18 cellular contexts compared by ENCODE assay signal in the genomic region with DNA sequence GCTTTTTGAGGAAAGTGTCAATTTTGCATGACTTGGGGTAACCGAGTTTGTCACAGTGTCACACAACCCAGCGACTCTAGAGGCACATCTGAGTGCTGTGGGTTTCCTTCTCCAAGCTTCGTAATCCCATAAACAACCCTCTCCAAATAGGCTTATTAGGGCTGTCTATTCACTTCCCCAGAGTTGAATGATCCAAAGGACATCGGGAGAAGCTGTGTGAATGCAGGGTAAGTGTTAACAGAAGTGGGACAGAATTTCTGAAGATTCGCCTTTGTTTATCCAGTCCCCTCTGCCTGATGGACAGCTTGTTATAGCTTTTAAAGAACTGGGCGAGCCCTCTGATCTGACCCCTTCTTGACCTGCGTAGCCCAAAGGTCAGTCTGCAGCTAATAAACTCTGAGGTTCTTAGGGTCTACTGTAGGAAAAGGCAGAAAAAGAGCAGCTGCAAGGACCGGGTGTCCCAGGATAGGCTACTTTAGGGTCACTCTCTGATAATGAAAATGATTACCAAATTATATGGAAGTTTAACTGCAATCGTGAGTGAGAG.
"Had no signal": no experiment of that assay in that cellular context is flagged by ENCODE, and none has a peak within 500 bp of the region (broad histone marks: within the 10 kb centered on the region; RNA-seq: fewer than 3 reads in every experiment).

No MANE protein-coding gene starts in this region.

- H3K36me3 ChIP-seq: adrenal gland, colonic mucosa, thoracic aorta had no signal

- ATAC-seq: activated T-cell treated with anti-CD3 and anti-CD28 coated beads, Interleukin-2, amount 50 U/mL, for 4 hours; left lung; natural killer cell treated with Interleukin-12 subunit alpha and Interleukin-12 subunit beta and Interleukin-15 and Interleukin-18, amount 100 ng/mL, for 72 hours; stimulated activated effector memory CD8-positive, alpha-beta T cell treated with anti-CD3 and anti-CD28 coated beads, Interleukin-12 subunit alpha, Interleukin-12 subunit beta, amount 100 ng/mL, for 72 hours; WTC11 had no signal

- H3K27ac ChIP-seq: adrenal gland, colonic mucosa, esophagus squamous epithelium, left lung, thoracic aorta had no signal

- H3K9me3 ChIP-seq: adrenal gland, colonic mucosa, esophagus squamous epithelium, left lung, thoracic aorta had no signal

- H3K4me1 ChIP-seq: adrenal gland, colonic mucosa, esophagus squamous epithelium, left lung had no signal

- DNase-seq: activated CD4-positive, alpha-beta memory T cell treated with anti-CD3 and anti-CD28 coated beads, Interleukin-2, amount 10 ng/mL, durations not matched to agents 7 days and 5 days; activated CD4-positive, alpha-beta T cell treated with anti-CD3 and anti-CD28 coated beads for 4 hours; activated effector memory CD4-positive, alpha-beta T cell treated with anti-CD3 and anti-CD28 coated beads, Interleukin-2, amount 50 U/mL, for 16 hours; activated T-cell treated with anti-CD3 and anti-CD28 coated beads, Interleukin-2, amount 50 U/mL, for 4 hours; adrenal gland; caudate nucleus; colonic mucosa; effector CD4-positive, alpha-beta T cell; esophagus squamous epithelium; hypothalamus; kidney; left lung; stimulated activated CD4-positive, alpha-beta T cell treated with anti-CD3 and anti-CD28 coated beads, Interleukin-12 subunit alpha, Interleukin-12 subunit beta, amount 100 ng/mL, for 4 hours; T-helper 2 cell had no signal

- H3K27me3 ChIP-seq: adrenal gland, colonic mucosa, esophagus squamous epithelium, left lung had no signal

- H3K4me3 ChIP-seq: adrenal gland, colonic mucosa, esophagus squamous epithelium, left lung, thoracic aorta had no signal
